Comparison of ENCODE assay signal across 15 cellular contexts in the genomic region with DNA sequence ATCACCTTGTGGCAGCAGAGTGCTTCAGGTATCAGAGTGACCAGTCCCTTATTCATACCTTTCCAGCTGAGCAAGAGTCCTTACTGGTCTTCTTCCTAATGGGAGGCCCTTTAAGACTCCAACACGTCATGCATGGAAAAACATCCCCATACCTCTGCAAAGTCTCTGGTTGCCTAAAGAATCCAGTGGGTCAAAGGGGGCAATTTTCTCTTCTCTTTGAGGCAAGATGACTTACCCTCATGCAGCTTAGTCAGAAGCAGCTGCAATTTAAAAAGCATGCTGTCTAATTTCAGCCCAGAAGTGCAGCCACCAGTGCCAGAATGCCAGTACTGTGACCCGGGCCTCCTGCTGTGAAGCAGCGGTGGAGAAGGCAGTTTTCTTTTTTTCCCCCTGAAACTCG.
"Had no signal": no experiment of that assay in that cellular context is flagged by ENCODE, and none has a peak within 500 bp of the region (broad histone marks: within the 10 kb centered on the region; RNA-seq: fewer than 3 reads in every experiment).

No MANE protein-coding gene starts in this region.

- H3K9me3 ChIP-seq: gastrocnemius medialis, neutrophil, right atrium auricular region, transverse colon had no signal

- H3K4me3 Mint-ChIP-seq: activated naive CD8-positive, alpha-beta T cell; activated T-cell treated with anti-CD3 and anti-CD28 coated beads, Interleukin-2, amount 50 U/mL, for 4 hours; T-helper 1 cell treated with Interleukin-12 subunit alpha and Interleukin-12 subunit beta and Interleukin-4 antibody, amounts not matched to agents 30 μg/mL and 1 μg/mL, for 36 hours had no signal

- FAIRE-seq: colon, kidney had no signal

- H3K27me3 ChIP-seq: gastrocnemius medialis, neutrophil, right atrium auricular region, transverse colon had no signal

- H3K27ac Mint-ChIP-seq: activated naive CD8-positive, alpha-beta T cell; T-helper 1 cell treated with Interleukin-12 subunit alpha and Interleukin-12 subunit beta and Interleukin-4 antibody, amounts not matched to agents 30 μg/mL and 1 μg/mL, for 36 hours had no signal

- H3K27me3 Mint-ChIP-seq: activated naive CD8-positive, alpha-beta T cell had no signal

- H3K36me3 ChIP-seq: transverse colon had no signal

- ATAC-seq: activated T-cell treated with anti-CD3 and anti-CD28 coated beads, Interleukin-2, amount 50 U/mL, for 4 hours; gastrocnemius medialis had no signal

- DNase-seq: activated CD4-positive, alpha-beta T cell treated with anti-CD3 and anti-CD28 coated beads, Interleukin-2, amount 50 U/mL, for 4 hours; activated gamma-delta T cell; activated T-cell treated with anti-CD3 and anti-CD28 coated beads, Interleukin-2, amount 50 U/mL, for 4 hours; amygdala; effector CD4-positive, alpha-beta T cell; gastrocnemius medialis; kidney; stimulated activated naive CD4-positive, alpha-beta T cell; substantia nigra; transverse colon had no signal

- H3K4me3 ChIP-seq: gastrocnemius medialis, right atrium auricular region, transverse colon had no signal

- H3K9me3 Mint-ChIP-seq: activated T-cell treated with anti-CD3 and anti-CD28 coated beads, Interleukin-2, amount 50 U/mL, for 4 hours; T-helper 1 cell treated with Interleukin-12 subunit alpha and Interleukin-12 subunit beta and Interleukin-4 antibody, amounts not matched to agents 30 μg/mL and 1 μg/mL, for 36 hours had no signal

- H3K27ac ChIP-seq: gastrocnemius medialis, neutrophil, right atrium auricular region, transverse colon had no signal

- H3K4me1 ChIP-seq: gastrocnemius medialis, transverse colon had no signal
